ENCODE assay signal across 9 cellular contexts in genomic region chr10:133190225-133190624, GRCh38. TPM values are rescaled to one million over a fixed set of nuclear protein-coding genes. Genes with fewer than 3 reads are reported as not detected.
"Had no signal": no experiment of that assay in that cellular context is flagged by ENCODE, and none has a peak within 500 bp of the region (broad histone marks: within the 10 kb centered on the region; RNA-seq: fewer than 3 reads in every experiment).

No MANE protein-coding gene starts in this region.

- H3K4me3 ChIP-seq: GM12878 had no signal

- DNase-seq: GDM1, GF-D8 had no signal

- FAIRE-seq: G401.6, GM12878, GM12891, GM12892, GM18507, GM19239 had no signal

- ATAC-seq: GM12878 had no signal

RNA-seq across cellular contexts. Expression of gene UTF1, which starts 39.8 kb away (rescaled TPM):
- total RNA-seq: G401, GM12878 had no signal
- polyA plus RNA-seq: GM12878 had no signal

RNA-seq across cellular contexts. Expression of gene VENTX, which starts 47.4 kb away (rescaled TPM):
- total RNA-seq: G401, GM12878 had no signal
